In genomic region chr19:38135150-38135998, GRCh38 we compare ENCODE assay signal across 1 cellular context.
TF ChIP-seq lines count a peak whose summit lies in the region.

No MANE protein-coding gene starts in this region.

TF ChIP-seq in GM23338, 12 proteins besides CTCF, POLR2A, EP300 and RAD21:
- TF ChIP-seq ZNF462 (CRISPR knock-in tag; IDR thresholded peaks at IDR 0.05): no peak
- no peak for TF ChIP-seq REST (IDR thresholded peaks at IDR 0.05; ENCODE audit: unreplicated experiment)
- no peak for TF ChIP-seq STAT1 (IDR thresholded peaks at IDR 0.05; ENCODE audit: unreplicated experiment)
- no peak for TF ChIP-seq ZNF331 (CRISPR knock-in tag; IDR thresholded peaks at IDR 0.05; ENCODE audit: low read depth)
- no peak for TF ChIP-seq ZNF114 (CRISPR knock-in tag; IDR thresholded peaks at IDR 0.05)
- TF ChIP-seq CREB1 (CRISPR knock-in tag; IDR thresholded peaks at IDR 0.05; ENCODE audit: low read depth): no peak
- no peak for TF ChIP-seq EZH2 (IDR thresholded peaks at IDR 0.05; ENCODE audit: low read depth, unreplicated experiment)
- no peak for TF ChIP-seq NANOG (IDR thresholded peaks at IDR 0.05; ENCODE audit: borderline replicate concordance)
- TF ChIP-seq JUNB (IDR thresholded peaks at IDR 0.05; ENCODE audit: unreplicated experiment): no peak
- no peak for TF ChIP-seq EZH2phosphoT487 (IDR thresholded peaks at IDR 0.05; ENCODE audit: unreplicated experiment)
- TF ChIP-seq ETS1 (IDR thresholded peaks at IDR 0.05): no peak
- no peak for TF ChIP-seq POLR2AphosphoS5 (IDR thresholded peaks at IDR 0.05; ENCODE audit: low read depth)
